ENCODE assay signal across 1 cellular context in the genomic region with DNA sequence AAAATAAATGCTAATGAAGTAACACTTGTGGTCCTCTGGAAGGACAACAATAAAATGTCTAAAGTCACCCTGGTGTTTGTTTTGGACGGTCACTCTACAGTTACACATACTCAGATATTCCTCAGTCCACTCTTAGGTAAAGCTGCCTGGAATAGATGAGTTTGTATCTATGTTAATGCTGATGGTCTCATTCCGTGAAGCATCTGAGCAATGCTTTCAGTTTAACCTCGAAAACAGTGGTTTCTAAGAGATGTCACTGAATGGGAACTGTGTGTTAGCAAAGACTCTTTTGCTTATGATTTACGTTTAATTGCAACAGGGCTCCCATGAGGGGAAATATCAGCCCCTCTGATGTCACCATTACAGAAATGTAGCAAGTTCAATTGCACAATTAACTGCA.
TF ChIP-seq lines count a peak whose summit lies in the region.

No MANE protein-coding gene starts in this region.

TF ChIP-seq in SK-N-SH, 30 proteins besides CTCF, POLR2A, EP300 and RAD21 (continued from another document):
- TF ChIP-seq, protein P1, sequence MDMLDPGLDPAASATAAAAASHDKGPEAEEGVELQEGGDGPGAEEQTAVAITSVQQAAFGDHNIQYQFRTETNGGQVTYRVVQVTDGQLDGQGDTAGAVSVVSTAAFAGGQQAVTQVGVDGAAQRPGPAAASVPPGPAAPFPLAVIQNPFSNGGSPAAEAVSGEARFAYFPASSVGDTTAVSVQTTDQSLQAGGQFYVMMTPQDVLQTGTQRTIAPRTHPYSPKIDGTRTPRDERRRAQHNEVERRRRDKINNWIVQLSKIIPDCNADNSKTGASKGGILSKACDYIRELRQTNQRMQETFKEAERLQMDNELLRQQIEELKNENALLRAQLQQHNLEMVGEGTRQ (IDR thresholded peaks at IDR 0.05; ENCODE audit: borderline replicate concordance, low read depth, low read length), result no peak
- TF ChIP-seq EZH2phosphoT487 (IDR thresholded peaks at IDR 0.05; ENCODE audit: borderline replicate concordance, low read depth), result no peak
- no peak for TF ChIP-seq GABPA (IDR thresholded peaks at IDR 0.05; ENCODE audit: low read depth)
- TF ChIP-seq GATA2 (CRISPR knock-in tag; IDR thresholded peaks at IDR 0.05), result no peak
- TF ChIP-seq, protein P2, sequence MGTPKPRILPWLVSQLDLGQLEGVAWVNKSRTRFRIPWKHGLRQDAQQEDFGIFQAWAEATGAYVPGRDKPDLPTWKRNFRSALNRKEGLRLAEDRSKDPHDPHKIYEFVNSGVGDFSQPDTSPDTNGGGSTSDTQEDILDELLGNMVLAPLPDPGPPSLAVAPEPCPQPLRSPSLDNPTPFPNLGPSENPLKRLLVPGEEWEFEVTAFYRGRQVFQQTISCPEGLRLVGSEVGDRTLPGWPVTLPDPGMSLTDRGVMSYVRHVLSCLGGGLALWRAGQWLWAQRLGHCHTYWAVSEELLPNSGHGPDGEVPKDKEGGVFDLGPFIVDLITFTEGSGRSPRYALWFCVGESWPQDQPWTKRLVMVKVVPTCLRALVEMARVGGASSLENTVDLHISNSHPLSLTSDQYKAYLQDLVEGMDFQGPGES (IDR thresholded peaks at IDR 0.05; ENCODE audit: low read depth, low read length), result no peak
- TF ChIP-seq TEAD4 (IDR thresholded peaks at IDR 0.05; ENCODE audit: borderline replicate concordance, insufficient read depth), result no peak
- no peak for TF ChIP-seq FOXJ3 (CRISPR knock-in tag; IDR thresholded peaks at IDR 0.05)
